Comparison of ENCODE assay signal across 11 cellular contexts in the genomic region with DNA sequence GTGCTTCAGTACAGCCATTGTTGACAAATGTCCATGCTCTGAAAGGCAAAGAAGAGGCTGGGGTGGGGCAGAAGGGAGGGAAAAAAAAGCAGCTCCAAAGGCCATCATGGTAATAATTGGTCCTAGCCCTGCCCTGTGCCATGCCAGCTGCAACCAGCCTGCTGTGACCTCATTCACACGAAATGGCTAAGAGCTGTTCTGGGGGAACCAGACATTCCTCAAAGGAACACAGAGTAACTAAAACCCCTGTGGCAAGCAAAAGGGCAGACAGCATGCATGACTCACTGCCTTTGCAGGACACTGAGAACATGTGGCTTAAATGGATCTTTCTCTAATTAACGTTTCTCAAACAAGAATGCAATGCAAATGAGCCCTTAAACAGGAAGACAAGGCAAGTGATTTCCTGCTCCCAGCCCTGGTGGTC. TPM values are rescaled to one million over a fixed set of nuclear protein-coding genes. Genes with fewer than 3 reads are reported as not detected.
A peak's percentile ranks its signal among the peaks of the same experiment; 100 is the strongest.
DNase-seq lines count a peak whose midpoint lies in the region; FAIRE-seq and TF ChIP-seq lines count a peak whose summit lies in the region.
"Had no signal": no experiment of that assay in that cellular context is flagged by ENCODE, and none has a peak within 500 bp of the region (broad histone marks: within the 10 kb centered on the region; RNA-seq: fewer than 3 reads in every experiment).

No MANE protein-coding gene starts in this region.

- H3K79me1 ChIP-seq in H1 (ENCODE audit: low read depth, low read length): no peaks in the 10 kb centered on the region

- H3K14ac ChIP-seq in H1 (ENCODE audit: insufficient read length): no peak overlapping the region

- intact Hi-C loops in activated CD4-positive, alpha-beta T cell treated with anti-CD3 and anti-CD28 coated beads, Interleukin-2, amount 10 ng/mL, durations not matched to agents 24 days and 14 days (cut with micrococcal nuclease): no loop called here

- H4K20me1 ChIP-seq in DOHH2 (ENCODE audit: control insufficient read depth, insufficient read depth, low read depth, low read length) (no peaks in the 10 kb centered on the region), H1 (replicated peaks in 1 of 2; ENCODE audit: control insufficient read depth in 1 of 2, insufficient read depth in 2 of 2, low read length in 2 of 2) (no peaks in the 10 kb centered on the region)

- no peak overlapping the region for H3K23ac ChIP-seq in H1 (ENCODE audit: insufficient read length)

- H3K27me3 ChIP-seq in DOHH2 (ENCODE audit: control insufficient read depth, low read length) (0 out of 2 replicates have a peak, but pooled peaks cover 6% of the 10 kb centered on the region), H1 (replicated peaks in 1 of 4; ENCODE audit: control insufficient read depth in 3 of 4, extremely low read depth in 1 of 4, insufficient read depth in 3 of 4, low read length in 3 of 4) (no peaks in the 10 kb centered on the region), neuron (ENCODE audit: insufficient read depth, low read length) (no peaks in the 10 kb centered on the region)

- TF ChIP-seq POLR2A in H1 (IDR thresholded peaks at IDR 0.05; ENCODE audit: control extremely low read depth in 1 of 2, low read depth in 2 of 2, low read length in 2 of 2): no peak

- H3K4ac ChIP-seq in H1 (replicated peaks; ENCODE audit: insufficient read length, low read depth, low read length): no peak overlapping the region

- H3K27ac ChIP-seq in DOHH2 (ENCODE audit: low read depth, low read length): no peak overlapping the region
- H3K27ac ChIP-seq in H1 (ENCODE audit: low read depth, low read length): no peak overlapping the region

- WGBS in H1 (ENCODE audit: extremely low coverage in 1 of 2, insufficient coverage in 1 of 2, insufficient read length in 1 of 2, insufficient replicate concordance in 2 of 2, low coverage in 1 of 2, low lambda C conversion rate in 2 of 2, missing lambda C conversion rate in 1 of 2), 2 experiments: 18% methylated on average over 2 of the region's 2 CpGs; no CpG with 5 or more reads in 1 of the 2 experiments

- H3K36me3 ChIP-seq in DOHH2 (ENCODE audit: control insufficient read depth, low read length): no peaks in the 10 kb centered on the region
- H3K36me3 ChIP-seq in H1 (ENCODE audit: control insufficient read depth in 2 of 4, insufficient read depth in 4 of 4, low read length in 3 of 4): no peaks in the 10 kb centered on the region
- no peaks in the 10 kb centered on the region for H3K36me3 ChIP-seq in neuron (ENCODE audit: insufficient read depth, low read length)

- CTCF ChIA-PET in H1 (lab: Charles Lee; ENCODE audit: partially characterized antibody): interaction anchor here (0.6 to 9.3 kb wide), 12 partner anchors 11 to 578 kb away, joined by 3 to 81 read pairs (median 4); no protein-coding TSS in a partner anchor

- H3K9me3 ChIP-seq in DOHH2 (ENCODE audit: control insufficient read depth, insufficient read depth, low read length) (no peaks in the 10 kb centered on the region), H1 (ENCODE audit: insufficient read depth in 2 of 2, low read depth in 1 of 2, low read length in 1 of 2) (no peaks in the 10 kb centered on the region), neuron (ENCODE audit: low read length) (no peaks in the 10 kb centered on the region)

- H3K4me3 Mint-ChIP-seq in type B pancreatic cell: no peak overlapping the region
- H3K4me3 Mint-ChIP-seq in activated CD4-positive, alpha-beta T cell treated with anti-CD3 and anti-CD28 coated beads, Interleukin-2, amount 10 ng/mL, durations not matched to agents 24 days and 14 days: no peak overlapping the region
- H3K4me3 Mint-ChIP-seq: activated T-helper 1 cell treated with anti-CD3 and anti-CD28 coated beads, Interleukin-12 subunit alpha, Interleukin-12 subunit beta, Interleukin-2, Interleukin-4 antibody, amounts not matched to agents 30 ng/mL and 10 ng/mL and 1 ng/mL, durations not matched to agents 14 hours and 24 hours and 36 hours had no signal

- H2BK12ac ChIP-seq in H1 (ENCODE audit: low read depth, low read length): peak overlapping the region; percentile 86; the same call in 1 of the 2 replicates

- no peak overlapping the region for H2BK15ac ChIP-seq in H1 (ENCODE audit: low read length)

- 0 out of 2 replicates have a peak, but pooled peaks cover 3% of the 10 kb centered on the region for H3F3A ChIP-seq in DOHH2 (ENCODE audit: control insufficient read depth, insufficient read depth)

- peak; percentile 73 for FAIRE-seq in H1 (lab: Jason Lieb, UNC)

- no peak overlapping the region for H3K27ac Mint-ChIP-seq in type B pancreatic cell
- no peak overlapping the region for H3K27ac Mint-ChIP-seq in activated CD4-positive, alpha-beta T cell treated with anti-CD3 and anti-CD28 coated beads, Interleukin-2, amount 10 ng/mL, durations not matched to agents 24 days and 14 days
- H3K27ac Mint-ChIP-seq: activated T-helper 1 cell treated with anti-CD3 and anti-CD28 coated beads, Interleukin-12 subunit alpha, Interleukin-12 subunit beta, Interleukin-2, Interleukin-4 antibody, amounts not matched to agents 30 ng/mL and 10 ng/mL and 1 ng/mL, durations not matched to agents 14 hours and 24 hours and 36 hours had no signal

- POLR2A ChIA-PET in H1 (lab: Charles Lee; ENCODE audit: partially characterized antibody): interaction anchor here (1.2 to 3.9 kb wide), 5 partner anchors 10 to 84 kb away, joined by 3 to 20 read pairs (median 5); a partner anchor contains a TSS

- H2AK5ac ChIP-seq in H1 (ENCODE audit: low read depth, low read length): no peak overlapping the region

- TF ChIP-seq RAD21 in H1 (IDR thresholded peaks at IDR 0.05 in 1 of 2, conservative IDR thresholded peaks at IDR 0.05 in 1 of 2; ENCODE audit: low read depth in 2 of 2, low read length in 2 of 2): no peak

- H2AFZ ChIP-seq in H1 (ENCODE audit: low read length) (0 out of 2 replicates have a peak overlapping the region, but pooled peaks have one; percentile 6), neuron (ENCODE audit: low read depth, low read length) (peak overlapping the region; percentile 41)

- H4K91ac ChIP-seq in H1 (replicated peaks; ENCODE audit: insufficient read length, low read length): peak overlapping the region; percentile 90

- DNase-seq in M059J (ENCODE audit: low read depth): peak; percentile 95
- DNase-seq in H1 (ENCODE audit: low read depth in 1 of 2, low spot score in 2 of 2): no peak
- DNase-seq in type B pancreatic cell (ENCODE audit: extremely low spot score, unreplicated experiment): no peak
- DNase-seq in NCI-H1930 (lab: John Stamatoyannopoulos, UW): no peak
- DNase-seq in activated CD4-positive, alpha-beta T cell treated with anti-CD3 and anti-CD28 coated beads, Interleukin-2, amount 10 ng/mL, durations not matched to agents 24 days and 14 days: no peak
- DNase-seq in NCI-H2107 (lab: John Stamatoyannopoulos, UW): no peak
- DNase-seq: erythroblast had no signal

- H2BK20ac ChIP-seq in H1 (ENCODE audit: low read length): peak overlapping the region; percentile 29; the same call in 1 of the 2 replicates

- peaks cover 20% of the 10 kb centered on the region for H3K4me1 ChIP-seq in DOHH2 (ENCODE audit: control insufficient read depth, low read length)
- H3K4me1 ChIP-seq in H1 (replicated peaks in 1 of 4; ENCODE audit: control insufficient read depth in 3 of 4, insufficient read depth in 4 of 4, low read length in 3 of 4): peaks cover 2 to 18% (median 11%) of the 10 kb centered on the region in 4 experiments; a peak in 5 of 7 replicates
- H3K4me1 ChIP-seq in neuron (ENCODE audit: insufficient read depth, low read length): peaks cover 29% of the 10 kb centered on the region

- H3K9me2 ChIP-seq in DOHH2 (replicated peaks; ENCODE audit: control insufficient read depth, low read length): no peaks in the 10 kb centered on the region

- no peaks in the 10 kb centered on the region for H3K79me2 ChIP-seq in DOHH2 (ENCODE audit: control insufficient read depth, low read length)
- no peaks in the 10 kb centered on the region for H3K79me2 ChIP-seq in H1 (ENCODE audit: control insufficient read depth in 1 of 2, insufficient read depth in 2 of 2, low read length in 2 of 2)

- no peak overlapping the region for H3K9ac ChIP-seq in H1 (replicated peaks in 1 of 4; ENCODE audit: extremely low read depth in 1 of 4, low read depth in 3 of 4, low read length in 3 of 4)

- no peaks in the 10 kb centered on the region for H3K23me2 ChIP-seq in H1 (ENCODE audit: low read depth, low read length)

- H3K18ac ChIP-seq in H1 (ENCODE audit: extremely low read depth, low read length): peak overlapping the region; percentile 41; the same call in 1 of the 2 replicates

- H4K8ac ChIP-seq in H1 (ENCODE audit: extremely low read depth, insufficient read depth, low read length): no peak overlapping the region; the same call in 1 of the 2 replicates

- no peak overlapping the region for H3K56ac ChIP-seq in H1 (replicated peaks; ENCODE audit: insufficient read length, low read depth, low read length)

- H2BK5ac ChIP-seq in H1 (ENCODE audit: low read depth, low read length): peak overlapping the region; percentile 27; the same call in 1 of the 2 replicates

- H3K36me3 Mint-ChIP-seq in type B pancreatic cell: no peaks in the 10 kb centered on the region
- H3K36me3 Mint-ChIP-seq in activated CD4-positive, alpha-beta T cell treated with anti-CD3 and anti-CD28 coated beads, Interleukin-2, amount 10 ng/mL, durations not matched to agents 24 days and 14 days (ENCODE audit: low read depth): no peaks in the 10 kb centered on the region

- H3K4me1 Mint-ChIP-seq in type B pancreatic cell (ENCODE audit: unreplicated experiment): peaks cover 13% of the 10 kb centered on the region
- H3K4me1 Mint-ChIP-seq in activated CD4-positive, alpha-beta T cell treated with anti-CD3 and anti-CD28 coated beads, Interleukin-2, amount 10 ng/mL, durations not matched to agents 24 days and 14 days: no peaks in the 10 kb centered on the region

- no peak overlapping the region for H4K5ac ChIP-seq in H1 (ENCODE audit: insufficient read length, low read depth, low read length)

- H3K4me3 ChIP-seq in DOHH2 (ENCODE audit: low read length) (peak overlapping the region; percentile 18), H1 (ENCODE audit: extremely low read depth in 1 of 4, insufficient read depth in 2 of 4, low read depth in 3 of 4, low read length in 4 of 4) (no peak overlapping the region), neuron (ENCODE audit: low read length) (peak overlapping the region; percentile 1)

- TF ChIP-seq CTCF in DOHH2 (IDR thresholded peaks at IDR 0.05; ENCODE audit: low read depth, low read length, poor library complexity, severe bottlenecking) (no peak), H1 (IDR thresholded peaks at IDR 0.05; ENCODE audit: control extremely low read depth in 1 of 3, insufficient read depth in 1 of 3, low read depth in 1 of 3, low read length in 3 of 3) (no peak), type B pancreatic cell (conservative IDR thresholded peaks at IDR 0.05) (no peak)

- peaks cover 9% of the 10 kb centered on the region for H3K27me3 Mint-ChIP-seq in type B pancreatic cell
- peaks cover 51% of the 10 kb centered on the region for H3K27me3 Mint-ChIP-seq in activated CD4-positive, alpha-beta T cell treated with anti-CD3 and anti-CD28 coated beads, Interleukin-2, amount 10 ng/mL, durations not matched to agents 24 days and 14 days

- peak overlapping the region; percentile 54 for H3K4me2 ChIP-seq in DOHH2 (ENCODE audit: low read length)
- peak overlapping the region in 1 of 2 experiments; percentile 9; a peak in 2 of 4 replicates for H3K4me2 ChIP-seq in H1 (ENCODE audit: insufficient read depth in 1 of 2, low read depth in 2 of 2, low read length in 2 of 2)

- H2BK120ac ChIP-seq in H1 (replicated peaks; ENCODE audit: low read depth, low read length): no peak overlapping the region

- TF ChIP-seq EP300 in H1 (IDR thresholded peaks at IDR 0.05; ENCODE audit: borderline replicate concordance in 1 of 2, low read depth in 2 of 2, low read length in 2 of 2): no peak

- H3K9me3 Mint-ChIP-seq in type B pancreatic cell: no peaks in the 10 kb centered on the region
- no peaks in the 10 kb centered on the region for H3K9me3 Mint-ChIP-seq in activated CD4-positive, alpha-beta T cell treated with anti-CD3 and anti-CD28 coated beads, Interleukin-2, amount 10 ng/mL, durations not matched to agents 24 days and 14 days
- H3K9me3 Mint-ChIP-seq: activated T-helper 1 cell treated with anti-CD3 and anti-CD28 coated beads, Interleukin-12 subunit alpha, Interleukin-12 subunit beta, Interleukin-2, Interleukin-4 antibody, amounts not matched to agents 30 ng/mL and 10 ng/mL and 1 ng/mL, durations not matched to agents 14 hours and 24 hours and 36 hours had no signal

RNA-seq across cellular contexts. Expression of a gene that starts 42.3 kb away (rescaled TPM):
- 0.02 TPM in 1 of 2 replicates, not detected in the other for total RNA-seq in M059J (2014; rRNA removed; shearing (Covaris generic))
- 0.22 and 0.34 TPM in 2 replicates for total RNA-seq in H1 (2021; fragmentation: NEBNext Ultra II Directional; extraction: Animal tissue kit (Norgen Biotek cat#: 25700))
- polyA plus RNA-seq in H1 (2011; rRNA removed): 0.09 and 0.14 TPM in 2 replicates
- polyA plus RNA-seq in H1 (2011; cell fraction: cytosol; rRNA removed): 0.18 TPM
- 0.26 TPM for polyA plus RNA-seq in H1 (2011; cell fraction: nucleus; rRNA removed)
- 0.37 to 0.55 TPM (median 0.52 TPM) in 4 replicates for polyA plus RNA-seq in H1 (2012, experiment 1 of 2)
- 0.04 TPM for polyA plus RNA-seq in H1 (2012, experiment 2 of 2)
- polyA plus RNA-seq in H1 (2013, experiment 1 of 2): 0.10 TPM
- 0.11 TPM for polyA plus RNA-seq in H1 (2013, experiment 2 of 2)
- 0.15 and 0.47 TPM in 2 replicates for polyA minus RNA-seq in H1 (2011; rRNA and poly(A)+ RNA removed)
- polyA minus RNA-seq in H1 (2011; cell fraction: cytosol; rRNA and poly(A)+ RNA removed): 1.1 TPM
- polyA minus RNA-seq in H1 (2011; cell fraction: nucleus; rRNA and poly(A)+ RNA removed): 0.10 TPM
- not detected in 2 replicates for total RNA-seq in type B pancreatic cell (ENCODE audit: low replicate concordance)
- total RNA-seq in activated CD4-positive, alpha-beta T cell treated with anti-CD3 and anti-CD28 coated beads, Interleukin-2, amount 10 ng/mL, durations not matched to agents 24 days and 14 days: not detected in 2 replicates
- total RNA-seq: activated T-helper 1 cell treated with anti-CD3 and anti-CD28 coated beads, Interleukin-12 subunit alpha, Interleukin-12 subunit beta, Interleukin-2, Interleukin-4 antibody, amounts not matched to agents 30 ng/mL and 10 ng/mL and 1 ng/mL, durations not matched to agents 14 hours and 24 hours and 36 hours; osteoblast had no signal

RNA-seq across cellular contexts. Expression of a gene that starts 46.0 kb away (rescaled TPM):
- total RNA-seq in M059J (2014; rRNA removed; shearing (Covaris generic)): 0.02 and 0.12 TPM in 2 replicates
- total RNA-seq in H1 (2021; fragmentation: NEBNext Ultra II Directional; extraction: Animal tissue kit (Norgen Biotek cat#: 25700)): 0.11 and 0.19 TPM in 2 replicates
- polyA plus RNA-seq in H1 (2011; rRNA removed): 0.67 and 0.74 TPM in 2 replicates
- polyA plus RNA-seq in H1 (2011; cell fraction: cytosol; rRNA removed): 0.61 TPM
- polyA plus RNA-seq in H1 (2011; cell fraction: nucleus; rRNA removed): 1.5 TPM
- 0.29 to 0.38 TPM (median 0.34 TPM) in 4 replicates for polyA plus RNA-seq in H1 (2012, experiment 1 of 2)
- 0.35 TPM for polyA plus RNA-seq in H1 (2012, experiment 2 of 2)
- polyA plus RNA-seq in H1 (2013, experiment 1 of 2): 0.22 TPM
- 0.28 TPM for polyA plus RNA-seq in H1 (2013, experiment 2 of 2)
- 0.28 and 0.85 TPM in 2 replicates for polyA minus RNA-seq in H1 (2011; rRNA and poly(A)+ RNA removed)
- polyA minus RNA-seq in H1 (2011; cell fraction: cytosol; rRNA and poly(A)+ RNA removed): 2.0 TPM
- polyA minus RNA-seq in H1 (2011; cell fraction: nucleus; rRNA and poly(A)+ RNA removed): 0.80 TPM
- 0.68 and 1.4 TPM in 2 replicates for total RNA-seq in type B pancreatic cell (ENCODE audit: low replicate concordance)
- 0.12 TPM in 1 of 2 replicates, not detected in the other for total RNA-seq in activated CD4-positive, alpha-beta T cell treated with anti-CD3 and anti-CD28 coated beads, Interleukin-2, amount 10 ng/mL, durations not matched to agents 24 days and 14 days
- total RNA-seq: osteoblast had no signal

Comparison
In these comparisons a context has a peak if more than half of its experiments do, and no peak if none do; other contexts are left out.
1. H3K4me3 ChIP-seq: peak in DOHH2 (single experiment) and neuron (single experiment); none in H1 (0 of 4).